8 cellular contexts compared by ENCODE assay signal in the genomic region with DNA sequence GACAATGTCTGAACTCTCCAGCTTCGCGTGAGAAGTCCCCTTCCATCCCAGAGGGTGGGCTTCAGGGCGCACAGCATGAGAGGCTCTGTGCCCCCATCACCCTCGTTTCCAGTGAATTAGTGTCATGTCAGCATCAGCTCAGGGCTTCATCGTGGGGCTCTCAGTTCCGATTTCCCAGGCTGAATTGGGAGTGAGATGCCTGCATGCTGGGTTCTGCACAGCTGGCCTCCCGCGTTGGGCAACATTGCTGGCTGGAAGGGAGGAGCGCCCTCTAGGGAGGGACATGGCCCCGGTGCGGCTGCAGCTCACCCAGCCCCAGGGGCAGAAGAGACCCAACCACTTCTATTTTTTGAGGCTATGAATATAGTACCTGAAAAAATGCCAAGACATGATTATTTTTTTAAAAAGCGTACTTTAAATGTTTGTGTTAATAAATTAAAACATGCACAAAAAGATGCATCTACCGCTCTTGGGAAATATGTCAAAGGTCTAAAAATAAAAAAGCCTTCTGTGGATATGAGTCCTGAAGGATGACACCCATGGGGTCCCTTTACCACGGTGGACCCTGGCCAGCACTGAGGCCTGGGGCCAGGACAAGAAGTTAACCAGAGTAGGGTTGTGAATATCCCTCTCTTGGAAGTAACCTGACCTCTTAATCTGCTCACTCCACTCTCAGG. TPM values are rescaled to one million over a fixed set of nuclear protein-coding genes. Genes with fewer than 3 reads are reported as not detected.
DNase-seq lines count a peak whose midpoint lies in the region; ATAC-seq and TF ChIP-seq lines count a peak whose summit lies in the region.

No MANE protein-coding gene starts in this region.

- H3K4me3 ChIP-seq in AG10803 (ENCODE audit: low read length) (no peak overlapping the region), endodermal cell (ENCODE audit: low read length) (no peak overlapping the region), mucosa of descending colon (no peak overlapping the region)

- DNase-seq in AG10803 (ENCODE audit: low read depth) = peak; percentile 49
- peak; percentile 55 for DNase-seq in NCI-H226
- peak; percentile 75 for DNase-seq in activated CD4-positive, alpha-beta memory T cell treated with anti-CD3 and anti-CD28 coated beads, Interleukin-2, amount 10 ng/mL, durations not matched to agents 7 days and 5 days
- peak; percentile 93 for DNase-seq in endodermal cell
- peak; percentile 74 to 79 (median 76) for DNase-seq in mucosa of descending colon
- peak; percentile 63 to 81 for DNase-seq in stimulated activated effector memory CD8-positive, alpha-beta T cell treated with anti-CD3 and anti-CD28 coated beads, Interleukin-12 subunit alpha, Interleukin-12 subunit beta, amount 100 ng/mL, for 72 hours (ENCODE audit: low spot score in 2 of 2)

- intact Hi-C loops in mucosa of descending colon (cut with DNase I, micrococcal nuclease) = no loop called here

- peaks cover 12% of the 10 kb centered on the region for H3K27me3 Mint-ChIP-seq in activated CD4-positive, alpha-beta memory T cell treated with anti-CD3 and anti-CD28 coated beads, Interleukin-2, amount 10 ng/mL, durations not matched to agents 7 days and 5 days
- peaks cover 19% of the 10 kb centered on the region for H3K27me3 Mint-ChIP-seq in endodermal cell (ENCODE audit: insufficient read depth)

- CTCF ChIA-PET in activated CD4-positive, alpha-beta memory T cell treated with anti-CD3 and anti-CD28 coated beads, Interleukin-2, amount 10 ng/mL, durations not matched to agents 7 days and 5 days (lab: Charles Lee) = interaction anchor here (0.7 to 2.5 kb wide), 20 partner anchors 8 to 290 kb away, joined by 3 to 38 read pairs (median 4); partner anchors contain the start of genes PYCARD, TRIM72 and ZNF843

- no peak overlapping the region for H3K27ac Mint-ChIP-seq in activated CD4-positive, alpha-beta memory T cell treated with anti-CD3 and anti-CD28 coated beads, Interleukin-2, amount 10 ng/mL, durations not matched to agents 7 days and 5 days
- H3K27ac Mint-ChIP-seq in endodermal cell = no peak overlapping the region
- H3K27ac Mint-ChIP-seq in stimulated activated effector memory CD8-positive, alpha-beta T cell treated with anti-CD3 and anti-CD28 coated beads, Interleukin-12 subunit alpha, Interleukin-12 subunit beta, amount 100 ng/mL, for 72 hours = no peak overlapping the region

- H3K27me3 ChIP-seq in endodermal cell (ENCODE audit: control insufficient read depth, insufficient read depth, low read length, poor library complexity, severe bottlenecking) = peaks cover 5% of the 10 kb centered on the region

- no peak overlapping the region for H3K4me3 Mint-ChIP-seq in activated CD4-positive, alpha-beta memory T cell treated with anti-CD3 and anti-CD28 coated beads, Interleukin-2, amount 10 ng/mL, durations not matched to agents 7 days and 5 days
- no peak overlapping the region for H3K4me3 Mint-ChIP-seq in endodermal cell
- H3K4me3 Mint-ChIP-seq in stimulated activated effector memory CD8-positive, alpha-beta T cell treated with anti-CD3 and anti-CD28 coated beads, Interleukin-12 subunit alpha, Interleukin-12 subunit beta, amount 100 ng/mL, for 72 hours = no peak overlapping the region

- no peak overlapping the region for H3K27ac ChIP-seq in endodermal cell (ENCODE audit: low read depth, low read length)

- H3K4me1 ChIP-seq in endodermal cell (ENCODE audit: control insufficient read depth, insufficient read depth, low read length) (peaks cover 2% of the 10 kb centered on the region), mucosa of descending colon (ENCODE audit: low read depth) (no peaks in the 10 kb centered on the region)

- no peaks in the 10 kb centered on the region for H3K36me3 ChIP-seq in endodermal cell (ENCODE audit: control insufficient read depth, insufficient read depth, low read length)
- H3K36me3 ChIP-seq in mucosa of descending colon (ENCODE audit: low read depth) = no peaks in the 10 kb centered on the region

- H3K9me3 ChIP-seq in endodermal cell (ENCODE audit: control insufficient read depth, low read length) (no peaks in the 10 kb centered on the region), mucosa of descending colon (no peaks in the 10 kb centered on the region)

- ATAC-seq in GM19351 (IDR thresholded peaks at IDR 0.05; ENCODE audit: unreplicated experiment) (peak; percentile 50), mucosa of descending colon (peak; percentile 85), GM21381 (IDR thresholded peaks at IDR 0.05; ENCODE audit: unreplicated experiment) (no peak)
- peak; percentile 51 for ATAC-seq in stimulated activated effector memory CD8-positive, alpha-beta T cell treated with anti-CD3 and anti-CD28 coated beads, Interleukin-12 subunit alpha, Interleukin-12 subunit beta, amount 100 ng/mL, for 72 hours

- H3K9ac ChIP-seq in endodermal cell (ENCODE audit: extremely low read depth, low read length, poor library complexity, severe bottlenecking) = no peak overlapping the region

- H3K4me1 Mint-ChIP-seq in activated CD4-positive, alpha-beta memory T cell treated with anti-CD3 and anti-CD28 coated beads, Interleukin-2, amount 10 ng/mL, durations not matched to agents 7 days and 5 days = peaks cover 21% of the 10 kb centered on the region
- no peaks in the 10 kb centered on the region for H3K4me1 Mint-ChIP-seq in endodermal cell
- peaks cover 38% of the 10 kb centered on the region for H3K4me1 Mint-ChIP-seq in stimulated activated effector memory CD8-positive, alpha-beta T cell treated with anti-CD3 and anti-CD28 coated beads, Interleukin-12 subunit alpha, Interleukin-12 subunit beta, amount 100 ng/mL, for 72 hours

- WGBS in endodermal cell (ENCODE audit: insufficient coverage in 1 of 2, insufficient read length in 1 of 2), 2 experiments = 29 to 37% methylated on average over 7 to 14 of the region's 14 CpGs

- TF ChIP-seq CTCF in AG10803 (conservative IDR thresholded peaks at IDR 0.05; ENCODE audit: low read length) (peak; percentile 64), endodermal cell (conservative IDR thresholded peaks at IDR 0.05) (peak; percentile 95), mucosa of descending colon (IDR thresholded peaks at IDR 0.05) (peak; percentile 45)

- POLR2A ChIA-PET in activated CD4-positive, alpha-beta memory T cell treated with anti-CD3 and anti-CD28 coated beads, Interleukin-2, amount 10 ng/mL, durations not matched to agents 7 days and 5 days (lab: Charles Lee) = interaction anchor here (0.7 to 2.2 kb wide), 5 partner anchors 23 to 202 kb away, joined by 3 to 10 read pairs (median 4); partner anchors contain the start of gene FUS

- peaks cover 3% of the 10 kb centered on the region for H3K36me3 Mint-ChIP-seq in activated CD4-positive, alpha-beta memory T cell treated with anti-CD3 and anti-CD28 coated beads, Interleukin-2, amount 10 ng/mL, durations not matched to agents 7 days and 5 days (ENCODE audit: low read depth)
- no peaks in the 10 kb centered on the region for H3K36me3 Mint-ChIP-seq in endodermal cell (ENCODE audit: low read depth)
- peaks cover 18% of the 10 kb centered on the region for H3K36me3 Mint-ChIP-seq in stimulated activated effector memory CD8-positive, alpha-beta T cell treated with anti-CD3 and anti-CD28 coated beads, Interleukin-12 subunit alpha, Interleukin-12 subunit beta, amount 100 ng/mL, for 72 hours

- H3K9me3 Mint-ChIP-seq in activated CD4-positive, alpha-beta memory T cell treated with anti-CD3 and anti-CD28 coated beads, Interleukin-2, amount 10 ng/mL, durations not matched to agents 7 days and 5 days = no peaks in the 10 kb centered on the region
- H3K9me3 Mint-ChIP-seq in endodermal cell = peaks cover 3% of the 10 kb centered on the region
- H3K9me3 Mint-ChIP-seq in stimulated activated effector memory CD8-positive, alpha-beta T cell treated with anti-CD3 and anti-CD28 coated beads, Interleukin-12 subunit alpha, Interleukin-12 subunit beta, amount 100 ng/mL, for 72 hours = no peaks in the 10 kb centered on the region

RNA-seq across cellular contexts. Expression of gene ITGAD, which starts 10.5 kb away (rescaled TPM):
- not detected for total RNA-seq in activated CD4-positive, alpha-beta memory T cell treated with anti-CD3 and anti-CD28 coated beads, Interleukin-2, amount 10 ng/mL, durations not matched to agents 7 days and 5 days
- total RNA-seq in endodermal cell (not detected), mucosa of descending colon (under 1 TPM in 1 of 3 donors, not detected in 2; 0.41 TPM)
- polyA plus RNA-seq in endodermal cell (2013, experiment 1 of 2) = not detected
- polyA plus RNA-seq in endodermal cell (2013, experiment 2 of 2) = not detected

RNA-seq across cellular contexts. Expression of gene ITGAX, which starts 27.6 kb away (rescaled TPM):
- total RNA-seq in activated CD4-positive, alpha-beta memory T cell treated with anti-CD3 and anti-CD28 coated beads, Interleukin-2, amount 10 ng/mL, durations not matched to agents 7 days and 5 days = 10 to 100 TPM; 42.0 to 43.2 TPM
- total RNA-seq in endodermal cell (under 1 TPM in 1 of 2 donors, not detected in 1; 0.22 TPM), mucosa of descending colon (1 to 10 TPM; 2.9 to 8.6 (median 3.5) TPM)
- not detected for polyA plus RNA-seq in endodermal cell (2013, experiment 1 of 2)
- not detected for polyA plus RNA-seq in endodermal cell (2013, experiment 2 of 2)

RNA-seq across cellular contexts. Expression of gene COX6A2, which starts 45.5 kb away (rescaled TPM):
- not detected for total RNA-seq in activated CD4-positive, alpha-beta memory T cell treated with anti-CD3 and anti-CD28 coated beads, Interleukin-2, amount 10 ng/mL, durations not matched to agents 7 days and 5 days
- total RNA-seq in endodermal cell (not detected), mucosa of descending colon (under 1 TPM in 1 of 3 donors, not detected in 2; 0.80 TPM)
- not detected for polyA plus RNA-seq in endodermal cell (2013, experiment 1 of 2)
- polyA plus RNA-seq in endodermal cell (2013, experiment 2 of 2) = not detected

RNA-seq across cellular contexts. Expression of gene ZNF843, which starts 60.0 kb away (rescaled TPM):
- total RNA-seq in activated CD4-positive, alpha-beta memory T cell treated with anti-CD3 and anti-CD28 coated beads, Interleukin-2, amount 10 ng/mL, durations not matched to agents 7 days and 5 days = under 1 TPM in 1 of 2 experiments, not detected in 1; 0.13 TPM
- 1 to 10 TPM in 1 of 2 donors, under 1 TPM in 1; 0.31 to 1.5 TPM for total RNA-seq in endodermal cell
- 1.00 TPM for polyA plus RNA-seq in endodermal cell (2013, experiment 1 of 2)
- 0.79 TPM for polyA plus RNA-seq in endodermal cell (2013, experiment 2 of 2)
- total RNA-seq in mucosa of descending colon = under 1 TPM; 0.38 to 0.76 (median 0.53) TPM

Comparison
In these comparisons a context has a peak if more than half of its experiments do, and no peak if none do; other contexts are left out.
1. CTCF ChIP-seq: peak in every context shown above with its lines; median percentile 95 in endodermal cell; 64 in AG10803; 45 in mucosa of descending colon.
2. RNA of gene ITGAX, which starts 27.6 kb away (total RNA-seq): 42.0 to 43.2 TPM in activated CD4-positive, alpha-beta memory T cell treated with anti-CD3 and anti-CD28 coated beads, Interleukin-2, amount 10 ng/mL, durations not matched to agents 7 days and 5 days; 2.9 to 8.6 TPM in mucosa of descending colon and 0.22 TPM in endodermal cell; every median in the first group is over 4 times any median in the second.
3. Peak in every context shown above with its lines, with median percentiles within 50 percentile points of each other: DNase-seq.